ENCODE assay signal across 1 cellular context in the genomic region with DNA sequence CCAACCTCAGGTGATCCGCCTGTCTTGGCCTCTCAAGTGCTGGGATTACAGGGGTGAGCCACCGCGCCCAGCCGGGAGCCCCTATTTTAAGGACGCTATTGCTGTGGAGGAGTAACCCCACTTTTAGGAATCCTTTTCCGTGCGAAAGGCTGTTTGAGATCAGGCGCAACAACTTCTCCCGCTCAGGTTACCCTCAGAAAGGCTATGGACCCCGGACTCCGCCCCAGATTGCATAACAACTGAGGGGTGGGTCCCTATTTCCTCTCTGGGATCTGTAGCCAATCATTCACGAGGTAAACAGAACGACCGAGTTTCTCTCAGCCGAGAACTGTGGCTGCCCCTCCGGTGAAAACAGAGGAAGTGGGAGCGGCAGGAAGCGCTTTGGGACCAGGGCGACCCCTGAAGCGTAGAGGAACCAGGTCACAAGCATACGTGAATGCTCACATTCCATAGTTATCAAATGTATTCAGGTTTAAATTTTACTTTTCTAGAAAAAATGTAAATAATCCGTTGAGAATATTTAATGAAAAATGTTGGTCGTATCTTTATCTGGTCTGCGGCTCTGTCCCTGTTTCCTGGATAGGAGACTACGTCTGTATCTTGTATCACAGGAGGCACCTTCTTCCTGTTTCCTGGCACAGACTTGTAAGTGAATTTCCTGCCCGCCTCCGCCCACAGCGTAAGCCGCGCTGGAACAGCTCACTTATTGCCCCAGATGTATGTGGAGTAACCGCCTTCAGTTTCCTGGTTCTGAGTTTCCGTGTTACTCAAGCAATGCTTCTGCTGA.
A peak's percentile ranks its signal among the peaks of the same experiment; 100 is the strongest.
TF ChIP-seq lines count a peak whose summit lies in the region.

No MANE protein-coding gene starts in this region.

TF ChIP-seq in K562, 482 proteins besides CTCF, POLR2A, EP300 and RAD21 (continued from another document and continues in another):
- TF ChIP-seq, protein P1, sequence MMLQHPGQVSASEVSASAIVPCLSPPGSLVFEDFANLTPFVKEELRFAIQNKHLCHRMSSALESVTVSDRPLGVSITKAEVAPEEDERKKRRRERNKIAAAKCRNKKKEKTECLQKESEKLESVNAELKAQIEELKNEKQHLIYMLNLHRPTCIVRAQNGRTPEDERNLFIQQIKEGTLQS (IDR thresholded peaks at IDR 0.05), result peak; percentile 87
- TF ChIP-seq, protein P1 (CRISPR knock-in tag; conservative IDR thresholded peaks at IDR 0.05), result peak; percentile 73; the same call in 1 of the 2 replicates
- TF ChIP-seq, protein P2, sequence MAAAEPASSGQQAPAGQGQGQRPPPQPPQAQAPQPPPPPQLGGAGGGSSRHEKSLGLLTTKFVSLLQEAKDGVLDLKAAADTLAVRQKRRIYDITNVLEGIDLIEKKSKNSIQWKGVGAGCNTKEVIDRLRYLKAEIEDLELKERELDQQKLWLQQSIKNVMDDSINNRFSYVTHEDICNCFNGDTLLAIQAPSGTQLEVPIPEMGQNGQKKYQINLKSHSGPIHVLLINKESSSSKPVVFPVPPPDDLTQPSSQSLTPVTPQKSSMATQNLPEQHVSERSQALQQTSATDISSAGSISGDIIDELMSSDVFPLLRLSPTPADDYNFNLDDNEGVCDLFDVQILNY (CRISPR knock-in tag; IDR thresholded peaks at IDR 0.05), result no peak
- TF ChIP-seq SLC30A9 (CRISPR knock-in tag; IDR thresholded peaks at IDR 0.05) (no peak), TSC22D4 (tag; IDR thresholded peaks at IDR 0.05) (no peak), FIP1L1 (IDR thresholded peaks at IDR 0.05; ENCODE audit: low read depth, low read length, poor library complexity, severe bottlenecking) (no peak), ARID2 (IDR thresholded peaks at IDR 0.05) (no peak), TFAM (CRISPR knock-in tag; conservative IDR thresholded peaks at IDR 0.05) (no peak), JUND (IDR thresholded peaks at IDR 0.05; ENCODE audit: borderline replicate concordance, low read depth, low read length) (peak; percentile 69), JUND (tag; IDR thresholded peaks at IDR 0.05; ENCODE audit: borderline replicate concordance, low read depth, low read length) (peak; percentile 58; the same call in 1 of the 3 replicates), ZFP36 (IDR thresholded peaks at IDR 0.05; ENCODE audit: low read depth, low read length, partially characterized antibody) (no peak), FOXJ3 (CRISPR knock-in tag; IDR thresholded peaks at IDR 0.05) (no peak), FOXK1 (CRISPR knock-in tag; IDR thresholded peaks at IDR 0.05; ENCODE audit: borderline replicate concordance) (peak; percentile 43; the same call in 1 of the 2 replicates), ZNF699 (CRISPR knock-in tag; IDR thresholded peaks at IDR 0.05; ENCODE audit: insufficient replicate concordance) (no peak), CCNT2 (IDR thresholded peaks at IDR 0.05; ENCODE audit: borderline replicate concordance, extremely low read depth, insufficient read length, low read depth, low read length) (peak; percentile 26), ZKSCAN1 (IDR thresholded peaks at IDR 0.05; ENCODE audit: low read depth, low read length) (no peak), ZSCAN32 (CRISPR knock-in tag; IDR thresholded peaks at IDR 0.05) (no peak), ASH1L (IDR thresholded peaks at IDR 0.05; ENCODE audit: borderline replicate concordance, low read depth, partially characterized antibody) (no peak), NFE2 (IDR thresholded peaks at IDR 0.05; ENCODE audit: low read depth) (no peak), ZNF24 (IDR thresholded peaks at IDR 0.05) (peak; percentile 93), SNRNP70 (optimal IDR thresholded peaks at IDR 0.05; ENCODE audit: low read depth, low read length) (no peak), ZNF778 (CRISPR knock-in tag; IDR thresholded peaks at IDR 0.05) (no peak), GABPB1 (CRISPR knock-in tag; IDR thresholded peaks at IDR 0.05) (peak; percentile 70), DDX20 (tag; IDR thresholded peaks at IDR 0.05; ENCODE audit: low read depth) (no peak), L3MBTL2 (IDR thresholded peaks at IDR 0.05) (peak; percentile 64), RBM17 (IDR thresholded peaks at IDR 0.05; ENCODE audit: borderline replicate concordance, low read depth, low read length) (no peak), ZNF75A (CRISPR knock-in tag; IDR thresholded peaks at IDR 0.05) (no peak), LARP7 (IDR thresholded peaks at IDR 0.05) (no peak), TEAD1 (CRISPR knock-in tag; IDR thresholded peaks at IDR 0.05) (peak in 1 of 2 experiments; percentile 75; a peak in 2 of 4 replicates), ZNF12 (CRISPR knock-in tag; IDR thresholded peaks at IDR 0.05) (peak; percentile 40; the same call in 1 of the 2 replicates), RFX5 (IDR thresholded peaks at IDR 0.05; ENCODE audit: low read depth, low read length) (peak; percentile 74), KHSRP (IDR thresholded peaks at IDR 0.05) (no peak)
- TF ChIP-seq, protein P3, sequence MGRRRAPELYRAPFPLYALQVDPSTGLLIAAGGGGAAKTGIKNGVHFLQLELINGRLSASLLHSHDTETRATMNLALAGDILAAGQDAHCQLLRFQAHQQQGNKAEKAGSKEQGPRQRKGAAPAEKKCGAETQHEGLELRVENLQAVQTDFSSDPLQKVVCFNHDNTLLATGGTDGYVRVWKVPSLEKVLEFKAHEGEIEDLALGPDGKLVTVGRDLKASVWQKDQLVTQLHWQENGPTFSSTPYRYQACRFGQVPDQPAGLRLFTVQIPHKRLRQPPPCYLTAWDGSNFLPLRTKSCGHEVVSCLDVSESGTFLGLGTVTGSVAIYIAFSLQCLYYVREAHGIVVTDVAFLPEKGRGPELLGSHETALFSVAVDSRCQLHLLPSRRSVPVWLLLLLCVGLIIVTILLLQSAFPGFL (CRISPR knock-in tag; IDR thresholded peaks at IDR 0.05), result 0 out of 2 replicates have a peak, but pooled peaks have one; percentile 48
- TF ChIP-seq, protein P4, sequence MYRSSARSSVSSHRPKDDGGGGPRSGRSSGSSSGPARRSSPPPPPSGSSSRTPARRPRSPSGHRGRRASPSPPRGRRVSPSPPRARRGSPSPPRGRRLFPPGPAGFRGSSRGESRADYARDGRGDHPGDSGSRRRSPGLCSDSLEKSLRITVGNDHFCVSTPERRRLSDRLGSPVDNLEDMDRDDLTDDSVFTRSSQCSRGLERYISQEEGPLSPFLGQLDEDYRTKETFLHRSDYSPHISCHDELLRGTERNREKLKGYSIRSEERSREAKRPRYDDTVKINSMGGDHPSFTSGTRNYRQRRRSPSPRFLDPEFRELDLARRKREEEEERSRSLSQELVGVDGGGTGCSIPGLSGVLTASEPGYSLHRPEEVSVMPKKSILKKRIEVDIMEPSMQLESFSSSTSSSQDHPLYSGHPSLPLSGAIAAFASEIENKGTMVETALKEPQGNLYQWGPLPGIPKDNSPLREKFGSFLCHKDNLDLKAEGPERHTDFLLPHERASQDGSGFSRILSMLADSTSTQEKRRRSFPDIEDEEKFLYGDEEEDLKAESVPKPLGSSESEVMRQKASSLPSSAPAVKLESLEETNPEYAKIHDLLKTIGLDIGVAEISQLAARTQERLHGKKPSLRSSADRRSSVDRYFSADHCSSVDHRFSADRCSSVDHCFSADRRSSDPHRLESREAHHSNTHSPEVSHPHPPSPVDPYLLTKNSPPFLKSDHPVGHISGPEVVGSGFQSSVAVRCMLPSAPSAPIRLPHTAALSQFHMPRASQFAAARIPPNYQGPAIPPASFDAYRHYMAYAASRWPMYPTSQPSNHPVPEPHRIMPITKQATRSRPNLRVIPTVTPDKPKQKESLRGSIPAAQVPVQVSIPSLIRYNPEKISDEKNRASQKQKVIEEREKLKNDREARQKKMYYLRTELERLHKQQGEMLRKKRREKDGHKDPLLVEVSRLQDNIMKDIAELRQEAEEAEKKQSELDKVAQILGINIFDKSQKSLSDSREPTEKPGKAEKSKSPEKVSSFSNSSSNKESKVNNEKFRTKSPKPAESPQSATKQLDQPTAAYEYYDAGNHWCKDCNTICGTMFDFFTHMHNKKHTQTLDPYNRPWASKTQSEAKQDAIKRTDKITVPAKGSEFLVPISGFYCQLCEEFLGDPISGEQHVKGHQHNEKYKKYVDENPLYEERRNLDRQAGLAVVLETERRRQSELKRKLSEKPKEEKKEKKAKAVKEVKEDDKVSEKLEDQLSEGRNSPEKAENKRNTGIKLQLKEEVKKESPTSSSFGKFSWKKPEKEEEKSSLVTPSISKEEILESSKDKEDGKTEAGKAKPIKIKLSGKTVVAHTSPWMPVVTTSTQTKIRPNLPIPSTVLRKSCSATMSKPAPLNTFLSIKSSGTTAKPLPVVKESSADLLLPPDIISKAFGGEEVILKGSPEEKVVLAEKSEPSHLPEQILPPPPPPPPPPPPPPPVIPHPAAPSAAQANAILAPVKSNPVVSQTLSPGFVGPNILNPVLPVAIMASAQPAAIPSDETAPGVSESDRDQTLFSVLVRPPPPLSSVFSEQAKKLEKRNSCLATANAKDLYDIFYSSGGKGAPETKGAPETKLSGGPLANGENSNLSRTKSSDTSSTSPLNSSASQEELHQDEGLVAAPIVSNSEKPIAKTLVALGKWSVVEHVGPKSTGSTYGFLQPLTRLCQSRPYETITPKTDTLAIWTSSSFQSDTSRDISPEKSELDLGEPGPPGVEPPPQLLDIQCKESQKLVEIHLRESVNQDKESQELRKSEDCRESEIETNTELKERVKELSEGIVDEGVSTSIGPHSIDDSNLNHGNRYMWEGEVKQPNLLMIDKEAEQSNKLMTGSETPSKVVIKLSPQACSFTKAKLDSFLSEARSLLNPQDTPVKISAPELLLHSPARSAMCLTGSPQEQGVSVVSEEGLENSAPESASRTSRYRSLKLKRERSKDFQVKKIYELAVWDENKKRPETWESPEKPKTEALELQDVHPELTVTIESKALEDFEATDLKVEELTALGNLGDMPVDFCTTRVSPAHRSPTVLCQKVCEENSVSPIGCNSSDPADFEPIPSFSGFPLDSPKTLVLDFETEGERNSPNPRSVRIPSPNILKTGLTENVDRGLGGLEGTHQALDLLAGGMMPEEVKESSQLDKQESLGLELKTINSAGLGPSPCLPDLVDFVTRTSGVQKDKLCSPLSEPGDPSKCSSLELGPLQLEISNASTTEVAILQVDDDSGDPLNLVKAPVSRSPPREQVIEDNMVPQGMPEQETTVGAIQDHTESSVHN (IDR thresholded peaks at IDR 0.05; ENCODE audit: borderline replicate concordance in 1 of 2, low read depth in 1 of 2), result no peak
- TF ChIP-seq, protein P5, sequence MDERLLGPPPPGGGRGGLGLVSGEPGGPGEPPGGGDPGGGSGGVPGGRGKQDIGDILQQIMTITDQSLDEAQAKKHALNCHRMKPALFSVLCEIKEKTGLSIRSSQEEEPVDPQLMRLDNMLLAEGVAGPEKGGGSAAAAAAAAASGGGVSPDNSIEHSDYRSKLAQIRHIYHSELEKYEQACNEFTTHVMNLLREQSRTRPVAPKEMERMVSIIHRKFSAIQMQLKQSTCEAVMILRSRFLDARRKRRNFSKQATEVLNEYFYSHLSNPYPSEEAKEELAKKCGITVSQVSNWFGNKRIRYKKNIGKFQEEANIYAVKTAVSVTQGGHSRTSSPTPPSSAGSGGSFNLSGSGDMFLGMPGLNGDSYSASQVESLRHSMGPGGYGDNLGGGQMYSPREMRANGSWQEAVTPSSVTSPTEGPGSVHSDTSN (CRISPR knock-in tag; IDR thresholded peaks at IDR 0.05; ENCODE audit: low read depth), result no peak
- TF ChIP-seq, protein P5 (tag; conservative IDR thresholded peaks at IDR 0.05; ENCODE audit: low read depth), result no peak
- TF ChIP-seq, protein P6, sequence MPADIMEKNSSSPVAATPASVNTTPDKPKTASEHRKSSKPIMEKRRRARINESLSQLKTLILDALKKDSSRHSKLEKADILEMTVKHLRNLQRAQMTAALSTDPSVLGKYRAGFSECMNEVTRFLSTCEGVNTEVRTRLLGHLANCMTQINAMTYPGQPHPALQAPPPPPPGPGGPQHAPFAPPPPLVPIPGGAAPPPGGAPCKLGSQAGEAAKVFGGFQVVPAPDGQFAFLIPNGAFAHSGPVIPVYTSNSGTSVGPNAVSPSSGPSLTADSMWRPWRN (IDR thresholded peaks at IDR 0.05; ENCODE audit: low read depth), result no peak
- TF ChIP-seq, protein P7, sequence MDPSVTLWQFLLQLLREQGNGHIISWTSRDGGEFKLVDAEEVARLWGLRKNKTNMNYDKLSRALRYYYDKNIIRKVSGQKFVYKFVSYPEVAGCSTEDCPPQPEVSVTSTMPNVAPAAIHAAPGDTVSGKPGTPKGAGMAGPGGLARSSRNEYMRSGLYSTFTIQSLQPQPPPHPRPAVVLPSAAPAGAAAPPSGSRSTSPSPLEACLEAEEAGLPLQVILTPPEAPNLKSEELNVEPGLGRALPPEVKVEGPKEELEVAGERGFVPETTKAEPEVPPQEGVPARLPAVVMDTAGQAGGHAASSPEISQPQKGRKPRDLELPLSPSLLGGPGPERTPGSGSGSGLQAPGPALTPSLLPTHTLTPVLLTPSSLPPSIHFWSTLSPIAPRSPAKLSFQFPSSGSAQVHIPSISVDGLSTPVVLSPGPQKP (CRISPR knock-in tag; IDR thresholded peaks at IDR 0.05), result no peak
- TF ChIP-seq, protein P8, sequence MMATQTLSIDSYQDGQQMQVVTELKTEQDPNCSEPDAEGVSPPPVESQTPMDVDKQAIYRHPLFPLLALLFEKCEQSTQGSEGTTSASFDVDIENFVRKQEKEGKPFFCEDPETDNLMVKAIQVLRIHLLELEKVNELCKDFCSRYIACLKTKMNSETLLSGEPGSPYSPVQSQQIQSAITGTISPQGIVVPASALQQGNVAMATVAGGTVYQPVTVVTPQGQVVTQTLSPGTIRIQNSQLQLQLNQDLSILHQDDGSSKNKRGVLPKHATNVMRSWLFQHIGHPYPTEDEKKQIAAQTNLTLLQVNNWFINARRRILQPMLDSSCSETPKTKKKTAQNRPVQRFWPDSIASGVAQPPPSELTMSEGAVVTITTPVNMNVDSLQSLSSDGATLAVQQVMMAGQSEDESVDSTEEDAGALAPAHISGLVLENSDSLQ (IDR thresholded peaks at IDR 0.05), result 0 out of 2 replicates have a peak, but pooled peaks have one; percentile 35
- TF ChIP-seq, protein P9, sequence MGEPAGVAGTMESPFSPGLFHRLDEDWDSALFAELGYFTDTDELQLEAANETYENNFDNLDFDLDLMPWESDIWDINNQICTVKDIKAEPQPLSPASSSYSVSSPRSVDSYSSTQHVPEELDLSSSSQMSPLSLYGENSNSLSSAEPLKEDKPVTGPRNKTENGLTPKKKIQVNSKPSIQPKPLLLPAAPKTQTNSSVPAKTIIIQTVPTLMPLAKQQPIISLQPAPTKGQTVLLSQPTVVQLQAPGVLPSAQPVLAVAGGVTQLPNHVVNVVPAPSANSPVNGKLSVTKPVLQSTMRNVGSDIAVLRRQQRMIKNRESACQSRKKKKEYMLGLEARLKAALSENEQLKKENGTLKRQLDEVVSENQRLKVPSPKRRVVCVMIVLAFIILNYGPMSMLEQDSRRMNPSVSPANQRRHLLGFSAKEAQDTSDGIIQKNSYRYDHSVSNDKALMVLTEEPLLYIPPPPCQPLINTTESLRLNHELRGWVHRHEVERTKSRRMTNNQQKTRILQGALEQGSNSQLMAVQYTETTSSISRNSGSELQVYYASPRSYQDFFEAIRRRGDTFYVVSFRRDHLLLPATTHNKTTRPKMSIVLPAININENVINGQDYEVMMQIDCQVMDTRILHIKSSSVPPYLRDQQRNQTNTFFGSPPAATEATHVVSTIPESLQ (CRISPR knock-in tag; IDR thresholded peaks at IDR 0.05), result 0 out of 2 replicates have a peak, but pooled peaks have one; percentile 51
